In the genomic region with DNA sequence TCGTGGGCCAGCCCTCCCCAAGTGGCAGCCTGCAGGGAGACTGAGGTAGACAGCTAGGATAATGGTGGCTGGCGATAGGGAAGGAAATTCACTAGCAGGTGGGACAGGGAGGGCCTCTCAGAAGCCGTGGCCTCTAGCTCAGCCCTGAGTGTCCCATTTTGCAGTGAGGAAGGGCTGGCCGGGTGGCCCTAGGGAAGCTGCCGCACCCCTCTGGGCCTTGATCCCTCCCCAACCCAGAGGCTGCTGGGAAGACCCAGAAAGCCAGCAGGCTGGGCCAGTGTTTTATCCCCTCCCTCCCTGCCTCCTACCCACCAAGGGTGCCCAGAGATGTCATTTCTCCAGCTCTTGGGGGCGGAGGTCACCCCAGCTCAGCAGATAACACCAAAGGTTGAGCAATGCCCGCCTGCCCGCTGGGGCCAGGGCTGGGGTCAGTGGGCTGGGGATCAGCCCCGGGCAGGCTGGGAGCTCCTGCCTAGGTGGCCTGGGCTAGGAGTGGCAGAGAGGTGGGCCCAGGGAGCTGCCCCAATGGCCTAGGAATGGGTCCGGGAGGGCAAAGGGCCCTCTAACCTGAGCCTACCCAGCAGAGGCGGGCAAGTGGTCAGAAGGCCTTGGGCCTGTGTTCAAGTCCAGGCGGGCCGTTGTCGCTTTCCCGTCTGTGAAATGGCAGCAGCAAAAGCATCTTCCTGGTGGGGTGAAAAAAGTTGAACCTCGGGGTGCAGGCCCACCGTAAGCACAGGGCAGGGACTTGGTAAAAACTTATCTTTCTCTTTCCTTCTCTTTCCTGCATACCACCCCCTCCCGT, we compare ENCODE assay signal across 10 cellular contexts. TPM values are rescaled to one million over a fixed set of nuclear protein-coding genes. Genes with fewer than 3 reads are reported as not detected.
DNase-seq lines count a peak whose midpoint lies in the region; ATAC-seq and TF ChIP-seq lines count a peak whose summit lies in the region.
"Had no signal": no experiment of that assay in that cellular context is flagged by ENCODE, and none has a peak within 500 bp of the region (broad histone marks: within the 10 kb centered on the region; RNA-seq: fewer than 3 reads in every experiment).

No MANE protein-coding gene starts in this region.

- peaks cover 11% of the 10 kb centered on the region for H4K20me1 ChIP-seq in PC-9 (ENCODE audit: insufficient read depth)

- peaks cover 4 to 18% of the 10 kb centered on the region in 2 donors for H3K27me3 Mint-ChIP-seq in CD8-positive, alpha-beta memory T cell
- peaks cover 23% of the 10 kb centered on the region for H3K27me3 Mint-ChIP-seq in progenitor cell of endocrine pancreas

- H3K4me2 ChIP-seq in PC-9, result peak overlapping the region; percentile 80

- ATAC-seq in GM21447 (IDR thresholded peaks at IDR 0.05; ENCODE audit: unreplicated experiment), result no peak

- H3K4me3 ChIP-seq in CD8-positive, alpha-beta memory T cell (ENCODE audit: low read length), result no peak overlapping the region
- H3K4me3 ChIP-seq in PC-9, result no peak overlapping the region

- H3K27ac Mint-ChIP-seq in CD8-positive, alpha-beta memory T cell, result peak overlapping the region; percentile 3 to 92 (median 42)
- H3K27ac Mint-ChIP-seq in progenitor cell of endocrine pancreas, result no peak overlapping the region

- H3K4me1 Mint-ChIP-seq in CD8-positive, alpha-beta memory T cell, result peaks cover 20 to 26% (median 23%) of the 10 kb centered on the region in 3 donors
- peaks cover 16% of the 10 kb centered on the region for H3K4me1 Mint-ChIP-seq in progenitor cell of endocrine pancreas (ENCODE audit: low read depth)

- H3F3A ChIP-seq in PC-9 (ENCODE audit: insufficient read depth, low read depth), result peaks cover 59% of the 10 kb centered on the region

- CTCF ChIA-PET in CD8-positive, alpha-beta memory T cell (lab: Charles Lee), result interaction anchor here (0.9 to 4.1 kb wide), 9 partner anchors 9 to 447 kb away, joined by 3 to 65 read pairs (median 4); no protein-coding TSS in a partner anchor
- CTCF ChIA-PET in PC-9 (lab: Charles Lee), result interaction anchor here (0.5 kb wide), 1 partner anchor 604 kb away, joined by 4 read pairs; no protein-coding TSS in a partner anchor

- H3K4me3 Mint-ChIP-seq in CD8-positive, alpha-beta memory T cell, result peak overlapping the region in 6 of 7 donors; percentile 64 to 77 (median 67)
- H3K4me3 Mint-ChIP-seq in progenitor cell of endocrine pancreas (ENCODE audit: low read depth), result peak overlapping the region; percentile 29

- H3K27me3 ChIP-seq in CD8-positive, alpha-beta memory T cell (ENCODE audit: insufficient read depth, low read length, poor library complexity, severe bottlenecking), result no peaks in the 10 kb centered on the region
- no peaks in the 10 kb centered on the region for H3K27me3 ChIP-seq in PC-9 (ENCODE audit: insufficient read depth, low read depth)

- H3K9me3 ChIP-seq in CD8-positive, alpha-beta memory T cell (ENCODE audit: low read length), result no peaks in the 10 kb centered on the region
- H3K9me3 ChIP-seq in PC-9 (ENCODE audit: insufficient read depth, low read depth), result no peaks in the 10 kb centered on the region

- H3K36me3 ChIP-seq in CD8-positive, alpha-beta memory T cell (ENCODE audit: insufficient read depth, low read length), result no peaks in the 10 kb centered on the region
- H3K36me3 ChIP-seq in PC-9 (ENCODE audit: low read depth), result peaks cover 19% of the 10 kb centered on the region

- intact Hi-C loops in PC-9 (cut with micrococcal nuclease; ENCODE audit: unreplicated experiment), result loop anchor here (5.0 kb wide), 1 partner anchor 553 kb away; no protein-coding TSS in a partner anchor

- H3K4me1 ChIP-seq in CD8-positive, alpha-beta memory T cell (ENCODE audit: insufficient read depth, low read length), result peaks cover 16% of the 10 kb centered on the region
- peaks cover 35% of the 10 kb centered on the region for H3K4me1 ChIP-seq in PC-9 (replicated peaks; ENCODE audit: insufficient read depth)

- no peak for TF ChIP-seq CTCF in PC-9 (conservative IDR thresholded peaks at IDR 0.05)
- no peak for TF ChIP-seq CTCF in progenitor cell of endocrine pancreas (IDR thresholded peaks at IDR 0.05; ENCODE audit: unreplicated experiment)

- H3K36me3 Mint-ChIP-seq in CD8-positive, alpha-beta memory T cell, result peaks cover 0 to 8% (median 0%) of the 10 kb centered on the region in 3 donors
- H3K36me3 Mint-ChIP-seq in progenitor cell of endocrine pancreas (ENCODE audit: insufficient read depth), result no peaks in the 10 kb centered on the region

- H3K9me2 ChIP-seq in PC-9 (ENCODE audit: insufficient read depth), result no peaks in the 10 kb centered on the region

- H2AFZ ChIP-seq in PC-9, result no peak overlapping the region

- peaks cover 29% of the 10 kb centered on the region for H3K79me2 ChIP-seq in PC-9 (ENCODE audit: low read depth)

- DNase-seq in CD8-positive, alpha-beta memory T cell, result no peak
- DNase-seq in PC-9 (no peak), erythroblast (lab: John Stamatoyannopoulos, UW) (peak; percentile 39 to 52), progenitor cell of endocrine pancreas (ENCODE audit: low spot score, unreplicated experiment) (no peak), NCI-H1694 (lab: John Stamatoyannopoulos, UW) (no peak)
- no peak for DNase-seq in stimulated activated CD4-positive, alpha-beta T cell treated with anti-CD3 and anti-CD28 coated beads, Interleukin-2, amount 100 ng/mL, for 48 hours
- DNase-seq in stimulated activated naive CD4-positive, alpha-beta T cell treated with Interleukin-2 at 50 U/mL for 16 hours (lab: John Stamatoyannopoulos, UW), result no peak
- DNase-seq: islet precursor cell, NCI-H510A had no signal

- no peak for TF ChIP-seq POLR2A in erythroblast (IDR thresholded peaks at IDR 0.05; ENCODE audit: low read length)

- POLR2A ChIA-PET in CD8-positive, alpha-beta memory T cell (lab: Charles Lee), result no interaction called here
- POLR2A ChIA-PET in PC-9 (lab: Charles Lee; ENCODE audit: unreplicated experiment), result interaction anchor here (0.6 to 0.7 kb wide), 2 partner anchors 23 to 548 kb away, joined by 4 to 5 read pairs; no protein-coding TSS in a partner anchor

- no peak overlapping the region for H3K27ac ChIP-seq in CD8-positive, alpha-beta memory T cell (ENCODE audit: low read depth, low read length)
- H3K27ac ChIP-seq in PC-9, result peak overlapping the region; percentile 99

- BruUV-seq in PC-9 (replicated peaks; lab: Mats Ljungman, UMichigan), result no TSS peak

- no peaks in the 10 kb centered on the region for H3K9me3 Mint-ChIP-seq in CD8-positive, alpha-beta memory T cell
- H3K9me3 Mint-ChIP-seq in progenitor cell of endocrine pancreas (ENCODE audit: low read depth), result no peaks in the 10 kb centered on the region

RNA-seq across cellular contexts. Expression of a gene that starts 1.6 kb away (rescaled TPM):
- total RNA-seq in CD8-positive, alpha-beta memory T cell, result 10 to 100 TPM; 25.3 to 29.1 TPM
- polyA plus RNA-seq in CD8-positive, alpha-beta memory T cell, result 27.0 TPM
- total RNA-seq in PC-9 (2021) (112 and 117 TPM in 2 replicates), progenitor cell of endocrine pancreas (19.6 and 21.3 TPM in 2 replicates)

RNA-seq across cellular contexts. Expression of a gene that starts 35.6 kb away (rescaled TPM):
- total RNA-seq in CD8-positive, alpha-beta memory T cell, result 10 to 100 TPM; 20.2 to 23.6 TPM
- polyA plus RNA-seq in CD8-positive, alpha-beta memory T cell, result 26.9 TPM
- 34.8 and 37.7 TPM in 2 replicates for total RNA-seq in PC-9 (2021)
- 26.0 and 31.0 TPM in 2 replicates for total RNA-seq in progenitor cell of endocrine pancreas

Comparison
In these comparisons a context has a peak if more than half of its experiments do, and no peak if none do; other contexts are left out.
1. DNase-seq: peak in erythroblast (2 of 2); none in CD8-positive, alpha-beta memory T cell (0 of 5), PC-9 (0 of 2), progenitor cell of endocrine pancreas (single experiment), NCI-H1694 (single experiment), stimulated activated CD4-positive, alpha-beta T cell treated with anti-CD3 and anti-CD28 coated beads, Interleukin-2, amount 100 ng/mL, for 48 hours (0 of 2) and stimulated activated naive CD4-positive, alpha-beta T cell treated with Interleukin-2 at 50 U/mL for 16 hours (single experiment).